Comparison of ENCODE assay signal across 26 cellular contexts in genomic region chr4:3673716-3674478, GRCh38.
"Had no signal": no experiment of that assay in that cellular context is flagged by ENCODE, and none has a peak within 500 bp of the region (broad histone marks: within the 10 kb centered on the region; RNA-seq: fewer than 3 reads in every experiment).

No MANE protein-coding gene starts in this region.

- H3K4me1 ChIP-seq: breast epithelium, colonic mucosa, esophagus squamous epithelium, tibial nerve had no signal

- H3K4me3 Mint-ChIP-seq: activated CD4-positive, alpha-beta memory T cell treated with anti-CD3 and anti-CD28 coated beads for 36 hours; activated CD4-positive, alpha-beta T cell treated with anti-CD3 and anti-CD28 coated beads, Interleukin-2, amount 10 ng/mL, durations not matched to agents 24 days and 14 days; activated T-cell treated with anti-CD3 and anti-CD28 coated beads, Interleukin-2, amount 50 U/mL, for 24 hours; central memory CD8-positive, alpha-beta T cell; mesothelial cell of epicardium; naive B cell; neural crest cell; stimulated activated memory B cell treated with anti-CD40 and anti-IgM and Interleukin-4, amounts not matched to agents 10 μg/mL and 1 μg/mL and 100 μg/mL, for 72 hours had no signal

- H3K36me3 ChIP-seq: breast epithelium, colonic mucosa, esophagus squamous epithelium, stomach, tibial nerve had no signal

- ATAC-seq: activated CD4-positive, CD25-positive, alpha-beta regulatory T cell treated with anti-CD3 and anti-CD28 coated beads, Interleukin-2, amount 50 U/mL, for 24 hours; sciatic nerve; stimulated activated memory B cell treated with anti-CD40 and anti-IgM and Interleukin-4, amounts not matched to agents 10 μg/mL and 1 μg/mL and 100 μg/mL, for 72 hours had no signal

- H3K36me3 Mint-ChIP-seq: activated CD4-positive, alpha-beta memory T cell treated with anti-CD3 and anti-CD28 coated beads for 36 hours; mesothelial cell of epicardium; stimulated activated memory B cell treated with anti-CD40 and anti-IgM and Interleukin-4, amounts not matched to agents 10 μg/mL and 1 μg/mL and 100 μg/mL, for 72 hours had no signal

- H3K27ac ChIP-seq: breast epithelium, colonic mucosa, epithelial cell of prostate, esophagus squamous epithelium, stomach, tibial nerve had no signal

- H3K4me1 Mint-ChIP-seq: activated CD4-positive, alpha-beta T cell treated with anti-CD3 and anti-CD28 coated beads, Interleukin-2, amount 10 ng/mL, durations not matched to agents 24 days and 14 days; central memory CD8-positive, alpha-beta T cell; naive B cell; stimulated activated memory B cell treated with anti-CD40 and anti-IgM and Interleukin-4, amounts not matched to agents 10 μg/mL and 1 μg/mL and 100 μg/mL, for 72 hours had no signal

- H3K9me3 Mint-ChIP-seq: activated T-cell treated with anti-CD3 and anti-CD28 coated beads, Interleukin-2, amount 50 U/mL, for 24 hours; mesothelial cell of epicardium; neural crest cell had no signal

- H3K4me3 ChIP-seq: breast epithelium, colonic mucosa, esophagus squamous epithelium, stomach, tibial nerve had no signal

- H3K27me3 Mint-ChIP-seq: activated CD4-positive, alpha-beta T cell treated with anti-CD3 and anti-CD28 coated beads, Interleukin-2, amount 10 ng/mL, durations not matched to agents 24 days and 14 days had no signal

- DNase-seq: activated CD4-positive, alpha-beta memory T cell treated with anti-CD3 and anti-CD28 coated beads for 36 hours; activated CD4-positive, alpha-beta T cell treated with anti-CD3 and anti-CD28 coated beads, Interleukin-2, amount 10 ng/mL, durations not matched to agents 24 days and 14 days; activated CD8-positive, alpha-beta memory T cell treated with anti-CD3 and anti-CD28 coated beads, Interleukin-2, amount 50 U/mL, for 4 hours; activated gamma-delta T cell treated with Interleukin-2 at 50 U/mL for 16 hours; activated naive CD4-positive, alpha-beta T cell treated with anti-CD3 and anti-CD28 coated beads, Interleukin-2, amount 50 U/mL, for 16 hours; activated T-cell treated with anti-CD3 and anti-CD28 coated beads, Interleukin-2, amount 50 U/mL, for 24 hours; amygdala; colonic mucosa; effector CD8-positive, alpha-beta T cell; esophagus squamous epithelium; foreskin melanocyte; naive B cell; small intestine; stimulated activated CD4-positive, alpha-beta T cell treated with anti-CD3 and anti-CD28 coated beads, Interleukin-1b, Interleukin-23, amount 100 ng/mL, for 48 hours; stimulated activated CD4-positive, alpha-beta T cell treated with anti-CD3 and anti-CD28 coated beads, Interleukin-4, amount 100 ng/mL, for 4 hours; stimulated activated CD8-positive, alpha-beta memory T cell treated with anti-CD3 and anti-CD28 coated beads, Interleukin-4, amount 100 ng/mL, for 48 hours; stomach had no signal

- H3K27ac Mint-ChIP-seq: activated CD4-positive, alpha-beta memory T cell treated with anti-CD3 and anti-CD28 coated beads for 36 hours; activated CD4-positive, alpha-beta T cell treated with anti-CD3 and anti-CD28 coated beads, Interleukin-2, amount 10 ng/mL, durations not matched to agents 24 days and 14 days; activated T-cell treated with anti-CD3 and anti-CD28 coated beads, Interleukin-2, amount 50 U/mL, for 24 hours; mesothelial cell of epicardium; naive B cell; stimulated activated memory B cell treated with anti-CD40 and anti-IgM and Interleukin-4, amounts not matched to agents 10 μg/mL and 1 μg/mL and 100 μg/mL, for 72 hours had no signal

- H3K9me3 ChIP-seq: colonic mucosa, esophagus squamous epithelium had no signal
